In genomic region chr5:173781432-173781825, GRCh38 we compare ENCODE assay signal across 9 cellular contexts.
A peak's percentile ranks its signal among the peaks of the same experiment; 100 is the strongest.
DNase-seq lines count a peak whose midpoint lies in the region; ATAC-seq and TF ChIP-seq lines count a peak whose summit lies in the region.
"Had no signal": no experiment of that assay in that cellular context is flagged by ENCODE, and none has a peak within 500 bp of the region (broad histone marks: within the 10 kb centered on the region; RNA-seq: fewer than 3 reads in every experiment).

No MANE protein-coding gene starts in this region.

- H3K27me3 ChIP-seq in SK-N-SH (ENCODE audit: insufficient read depth) (no peaks in the 10 kb centered on the region), layer of hippocampus (ENCODE audit: control insufficient read depth, insufficient read depth, low read length) (no peaks in the 10 kb centered on the region), stomach smooth muscle (ENCODE audit: control insufficient read depth in 1 of 2, insufficient read depth in 2 of 2, low read length in 2 of 2) (no peaks in the 10 kb centered on the region)

- TF ChIP-seq RAD21 in SK-N-SH (IDR thresholded peaks at IDR 0.05; ENCODE audit: low read length) = no peak

- no peak for TF ChIP-seq CTCF in SK-N-SH (IDR thresholded peaks at IDR 0.05)
- no peak for TF ChIP-seq CTCF in lower leg skin (IDR thresholded peaks at IDR 0.05)

- H3K27me3 Mint-ChIP-seq in activated naive CD8-positive, alpha-beta T cell treated with anti-CD3 and anti-CD28 coated beads, Interleukin-2, amount 10 ng/mL, durations not matched to agents 7 days and 5 days = no peaks in the 10 kb centered on the region

- H3K36me3 Mint-ChIP-seq in activated naive CD8-positive, alpha-beta T cell treated with anti-CD3 and anti-CD28 coated beads, Interleukin-2, amount 10 ng/mL, durations not matched to agents 7 days and 5 days = no peaks in the 10 kb centered on the region

- CTCF ChIA-PET in SK-N-SH (lab: Yijun Ruan, JAX) = interaction anchor here (1.2 kb wide), 2 partner anchors 52 to 144 kb away, joined by 3 read pairs; no protein-coding TSS in a partner anchor

- peaks cover 16% of the 10 kb centered on the region for H3K4me1 Mint-ChIP-seq in activated naive CD8-positive, alpha-beta T cell treated with anti-CD3 and anti-CD28 coated beads, Interleukin-2, amount 10 ng/mL, durations not matched to agents 7 days and 5 days

- no peak overlapping the region for H3K4me3 ChIP-seq in SK-N-SH (ENCODE audit: low read depth in 2 of 2, low read length in 1 of 2)
- no peak overlapping the region for H3K4me3 ChIP-seq in stomach smooth muscle (ENCODE audit: low read length in 2 of 2)
- no peak overlapping the region for H3K4me3 ChIP-seq in lower leg skin (ENCODE audit: low read depth, poor library complexity, severe bottlenecking)

- H3K36me3 ChIP-seq in SK-N-SH (replicated peaks in 1 of 2; ENCODE audit: control insufficient read depth in 1 of 2, insufficient read depth in 2 of 2, low read length in 1 of 2) (no peaks in the 10 kb centered on the region), stomach smooth muscle (ENCODE audit: control insufficient read depth in 2 of 2, insufficient read depth in 2 of 2, low read length in 2 of 2) (no peaks in the 10 kb centered on the region)

- H3K9me2 ChIP-seq in SK-N-SH = no peaks in the 10 kb centered on the region

- no peaks in the 10 kb centered on the region for H3F3A ChIP-seq in SK-N-SH (replicated peaks; ENCODE audit: insufficient read depth)

- H3K9ac ChIP-seq in SK-N-SH (peak overlapping the region; percentile 41; the same call in 1 of the 2 replicates), stomach smooth muscle (ENCODE audit: low read length in 2 of 2) (no peak overlapping the region)

- H4K20me1 ChIP-seq in SK-N-SH (ENCODE audit: insufficient read depth) = no peaks in the 10 kb centered on the region

- no peak for TF ChIP-seq POLR2A in lower leg skin (IDR thresholded peaks at IDR 0.05)

- 59% methylated on average over 4 of the region's 4 CpGs for WGBS in SK-N-SH (ENCODE audit: low lambda C conversion rate)
- WGBS in lower leg skin, 2 donors = 60 to 64% methylated on average over 4 of the region's 4 CpGs

- DNase-seq in SK-N-SH (no peak), NOMO-1 (lab: John Stamatoyannopoulos, UW; ENCODE audit: unreplicated experiment in 2 of 2) (no peak), ecto neural progenitor cell (ENCODE audit: low spot score) (no peak), lower leg skin (ENCODE audit: low spot score in 2 of 2) (no peak)
- DNase-seq in activated naive CD8-positive, alpha-beta T cell treated with anti-CD3 and anti-CD28 coated beads, Interleukin-2, amount 10 ng/mL, durations not matched to agents 7 days and 5 days = no peak
- DNase-seq: NCI-H187 had no signal

- no peaks in the 10 kb centered on the region for H3K9me3 Mint-ChIP-seq in activated naive CD8-positive, alpha-beta T cell treated with anti-CD3 and anti-CD28 coated beads, Interleukin-2, amount 10 ng/mL, durations not matched to agents 7 days and 5 days

- peak overlapping the region; percentile 89 for H2AFZ ChIP-seq in SK-N-SH (ENCODE audit: low read depth)

- no peaks in the 10 kb centered on the region for H3K79me2 ChIP-seq in SK-N-SH (ENCODE audit: insufficient read depth)

- no peak overlapping the region for H3K4me3 Mint-ChIP-seq in activated naive CD8-positive, alpha-beta T cell treated with anti-CD3 and anti-CD28 coated beads, Interleukin-2, amount 10 ng/mL, durations not matched to agents 7 days and 5 days

- H3K9me3 ChIP-seq in SK-N-SH (no peaks in the 10 kb centered on the region), stomach smooth muscle (ENCODE audit: control insufficient read depth in 2 of 2, low read length in 2 of 2) (no peaks in the 10 kb centered on the region)

- ATAC-seq in SK-N-SH treated with all-trans-retinoic acid at 6 μM for 48 hours = no peak; the same call in 1 of the 3 replicates
- ATAC-seq in activated naive CD8-positive, alpha-beta T cell treated with anti-CD3 and anti-CD28 coated beads, Interleukin-2, amount 10 ng/mL, durations not matched to agents 7 days and 5 days (ENCODE audit: low read depth) = no peak

- H3K4me2 ChIP-seq in SK-N-SH = peak overlapping the region; percentile 30

- peaks cover 6 to 24% of the 10 kb centered on the region in 2 experiments; a peak in 3 of 4 replicates for H3K4me1 ChIP-seq in SK-N-SH (ENCODE audit: control insufficient read depth in 1 of 2, insufficient read depth in 2 of 2, low read depth in 1 of 2, low read length in 1 of 2)
- peaks cover 9% of the 10 kb centered on the region for H3K4me1 ChIP-seq in stomach smooth muscle (ENCODE audit: control insufficient read depth, insufficient read depth, low read length)

- H3K27ac Mint-ChIP-seq in activated naive CD8-positive, alpha-beta T cell treated with anti-CD3 and anti-CD28 coated beads, Interleukin-2, amount 10 ng/mL, durations not matched to agents 7 days and 5 days = peak overlapping the region; percentile 86

- intact Hi-C loops in lower leg skin (cut with DNase I; ENCODE audit: low total_unique reads) = no loop called here

- POLR2A ChIA-PET in SK-N-SH (lab: Yijun Ruan, JAX) = no interaction called here
- POLR2A ChIA-PET in activated naive CD8-positive, alpha-beta T cell treated with anti-CD3 and anti-CD28 coated beads, Interleukin-2, amount 10 ng/mL, durations not matched to agents 7 days and 5 days (lab: Charles Lee) = no interaction called here

- H3K27ac ChIP-seq in SK-N-SH (ENCODE audit: low read depth in 2 of 2, low read length in 1 of 2) (peak overlapping the region; percentile 75 to 85), layer of hippocampus (ENCODE audit: low read depth, low read length) (peak overlapping the region; percentile 71), stomach smooth muscle (ENCODE audit: low read length) (peak overlapping the region; percentile 3)

- TF ChIP-seq EP300 in SK-N-SH (IDR thresholded peaks at IDR 0.05; ENCODE audit: borderline replicate concordance in 1 of 2, low read depth in 1 of 2, low read length in 1 of 2) = no peak

TF ChIP-seq in SK-N-SH, 30 proteins besides CTCF, POLR2A, EP300 and RAD21:
- TF ChIP-seq TAF1 (IDR thresholded peaks at IDR 0.05; ENCODE audit: borderline replicate concordance, low read depth, low read length) (no peak), NRF1 (IDR thresholded peaks at IDR 0.05; ENCODE audit: low read depth, low read length) (no peak), RCOR1 (IDR thresholded peaks at IDR 0.05; ENCODE audit: low read length) (no peak), FOXJ3 (CRISPR knock-in tag; IDR thresholded peaks at IDR 0.05) (no peak), GATA2 (CRISPR knock-in tag; IDR thresholded peaks at IDR 0.05) (no peak), GABPA (IDR thresholded peaks at IDR 0.05; ENCODE audit: low read depth) (no peak), MAX (IDR thresholded peaks at IDR 0.05; ENCODE audit: low read depth) (no peak), RXRA (IDR thresholded peaks at IDR 0.05; ENCODE audit: borderline replicate concordance, low read depth) (no peak)

TF ChIP-seq in SK-N-SH treated with all-trans-retinoic acid at 6 μM for 48 hours, 23 proteins besides CTCF, POLR2A, EP300 and RAD21 (continues in another document):
- TF ChIP-seq RARB (CRISPR knock-in tag; IDR thresholded peaks at IDR 0.05) (no peak), CSDC2 (CRISPR knock-in tag; IDR thresholded peaks at IDR 0.05) (no peak), SNAI2 (CRISPR knock-in tag; IDR thresholded peaks at IDR 0.05) (no peak), ISL1 (CRISPR knock-in tag; IDR thresholded peaks at IDR 0.05) (no peak), ZNF8 (CRISPR knock-in tag; IDR thresholded peaks at IDR 0.05) (no peak), ARNTL (CRISPR knock-in tag; IDR thresholded peaks at IDR 0.05; ENCODE audit: borderline replicate concordance, low read depth) (no peak), POU6F1 (CRISPR knock-in tag; IDR thresholded peaks at IDR 0.05; ENCODE audit: borderline replicate concordance, low read depth) (no peak), ZFP30 (CRISPR knock-in tag; IDR thresholded peaks at IDR 0.05) (no peak), ZC3H10 (CRISPR knock-in tag; IDR thresholded peaks at IDR 0.05) (no peak), CSRNP3 (CRISPR knock-in tag; IDR thresholded peaks at IDR 0.05) (no peak), TOX (CRISPR knock-in tag; IDR thresholded peaks at IDR 0.05; ENCODE audit: borderline replicate concordance) (no peak), CREB5 (CRISPR knock-in tag; IDR thresholded peaks at IDR 0.05; ENCODE audit: low read depth) (no peak)

Comparison
In these comparisons a context has a peak if more than half of its experiments do, and no peak if none do; other contexts are left out.
1. H3K27ac ChIP-seq: peak in every context shown above with its lines; median percentile 80 in SK-N-SH; 71 in layer of hippocampus; 3 in stomach smooth muscle.